Comparison of ENCODE assay signal across 28 cellular contexts in genomic region chr6:115191989-115192388, GRCh38.
"Had no signal": no experiment of that assay in that cellular context is flagged by ENCODE, and none has a peak within 500 bp of the region (broad histone marks: within the 10 kb centered on the region; RNA-seq: fewer than 3 reads in every experiment).

No MANE protein-coding gene starts in this region.

- FAIRE-seq: urothelium cell line had no signal

- H2AFZ ChIP-seq: neural progenitor cell, parathyroid adenoma had no signal

- H3K9ac ChIP-seq: neural progenitor cell, parathyroid adenoma had no signal

- H3K27me3 ChIP-seq: neural progenitor cell, ovary, spleen, stomach, thyroid gland, tibial nerve, upper lobe of left lung, vagina had no signal

- H3K36me3 ChIP-seq: neural progenitor cell, ovary, spleen, stomach, thoracic aorta, thyroid gland, tibial nerve, upper lobe of left lung, vagina had no signal

- DNase-seq: naive thymus-derived CD4-positive, alpha-beta T cell; natural killer cell; occipital lobe; ovary; posterior cingulate gyrus; psoas muscle; right cardiac atrium; spleen; stimulated activated CD4-positive, alpha-beta T cell treated with anti-CD3 and anti-CD28 coated beads, Interleukin-12 subunit alpha, Interleukin-12 subunit beta, amount 100 ng/mL, for 4 hours; stimulated activated CD4-positive, alpha-beta T cell treated with anti-CD3 and anti-CD28 coated beads, Interleukin-1b, Interleukin-23, amount 100 ng/mL, for 48 hours; stimulated activated CD4-positive, alpha-beta T cell treated with anti-CD3 and anti-CD28 coated beads, Interleukin-4, amount 100 ng/mL, for 1 hour; stimulated activated CD4-positive, alpha-beta T cell treated with anti-CD3 and anti-CD28 coated beads, Interleukin-4, amount 100 ng/mL, for 4 hours; stimulated activated naive B cell treated with anti-CD40 and anti-IgM and Interleukin-4, amounts not matched to agents 10 μg/mL and 1 μg/mL and 100 μg/mL, for 72 hours; stimulated activated naive CD4-positive, alpha-beta T cell treated with Interleukin-2 at 50 U/mL for 16 hours; stomach; thyroid gland; trophoblast cell; upper lobe of left lung had no signal

- H3K4me2 ChIP-seq: neural progenitor cell, smooth muscle cell had no signal

- H3K9me3 ChIP-seq: ovary, psoas muscle, stomach, thoracic aorta, thyroid gland, tibial nerve, upper lobe of left lung, vagina had no signal

- ATAC-seq: naive thymus-derived CD4-positive, alpha-beta T cell; natural killer cell; psoas muscle; right cardiac atrium; sciatic nerve; stimulated activated effector memory CD8-positive, alpha-beta T cell treated with anti-CD3 and anti-CD28 coated beads, Interleukin-12 subunit alpha, Interleukin-12 subunit beta, amount 100 ng/mL, for 72 hours; stimulated activated naive B cell treated with anti-CD40 and anti-IgM and Interleukin-4, amounts not matched to agents 10 μg/mL and 1 μg/mL and 100 μg/mL, for 72 hours had no signal

- H3K4me1 ChIP-seq: neural progenitor cell, parathyroid adenoma, psoas muscle, spleen, stomach, thyroid gland, tibial nerve, upper lobe of left lung, vagina had no signal

- H3K79me2 ChIP-seq: parathyroid adenoma had no signal

- H3K27ac ChIP-seq: neural progenitor cell, ovary, parathyroid adenoma, psoas muscle, skin epidermis, spleen, stomach, thoracic aorta, thyroid gland, tibial nerve, upper lobe of left lung, vagina had no signal

- H3K4me3 ChIP-seq: neural progenitor cell, ovary, psoas muscle, skin epidermis, smooth muscle cell, spleen, stomach, thoracic aorta, thyroid gland, tibial nerve, upper lobe of left lung, vagina had no signal
